18 cellular contexts compared by ENCODE assay signal in the genomic region with DNA sequence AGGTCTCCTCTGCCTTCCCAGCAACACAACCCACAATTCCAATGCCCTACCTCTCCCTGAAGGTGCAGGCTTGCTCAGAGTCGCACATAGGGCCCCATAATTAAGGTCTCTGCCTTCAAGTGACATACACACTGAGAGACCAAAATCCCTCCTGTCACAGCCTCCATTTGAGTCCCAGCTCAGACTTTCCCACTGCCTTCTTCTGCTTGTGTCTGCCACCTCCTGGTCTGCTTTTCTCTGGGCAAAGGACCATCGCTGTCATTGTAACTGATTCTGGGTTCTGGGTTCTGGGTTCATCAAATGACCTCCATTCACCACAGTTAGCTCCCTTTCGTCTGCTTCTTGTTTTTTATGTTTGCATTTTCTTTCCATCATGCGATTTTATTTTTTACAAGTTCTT.
DNase-seq lines count a peak whose midpoint lies in the region; ATAC-seq, FAIRE-seq and TF ChIP-seq lines count a peak whose summit lies in the region.
"Had no signal": no experiment of that assay in that cellular context is flagged by ENCODE, and none has a peak within 500 bp of the region (broad histone marks: within the 10 kb centered on the region; RNA-seq: fewer than 3 reads in every experiment).

No MANE protein-coding gene starts in this region.

- no peak overlapping the region for H2BK5ac ChIP-seq in H1 (ENCODE audit: low read depth, low read length)

- no peak overlapping the region for H2BK12ac ChIP-seq in H1 (ENCODE audit: low read depth, low read length)

- no peak overlapping the region for H3K4ac ChIP-seq in H1 (replicated peaks; ENCODE audit: insufficient read length, low read depth, low read length)

- no peak overlapping the region for H3K23ac ChIP-seq in H1 (ENCODE audit: insufficient read length)

- no peaks in the 10 kb centered on the region for H3K9me2 ChIP-seq in HCT116 (ENCODE audit: insufficient read depth)

- H3K14ac ChIP-seq in H1 (ENCODE audit: insufficient read length), result no peak overlapping the region

- RAD21 ChIA-PET in HCT116 (lab: Charles Lee; ENCODE audit: low non-redundant PET in 1 of 2, low total read pairs in 2 of 2, uncharacterized antibody in 2 of 2, unreplicated experiment in 2 of 2), result no interaction called here

- no peak overlapping the region for H2AFZ ChIP-seq in HCT116 (ENCODE audit: low read depth, low read length, poor library complexity, severe bottlenecking)
- H2AFZ ChIP-seq in H1 (ENCODE audit: low read length), result no peak overlapping the region

- no peaks in the 10 kb centered on the region for H3K4me1 Mint-ChIP-seq in stimulated activated naive B cell treated with anti-CD40 and anti-IgM and Interleukin-4, amounts not matched to agents 10 μg/mL and 1 μg/mL and 100 μg/mL, for 72 hours
- H3K4me1 Mint-ChIP-seq: H9, IgD-negative memory B cell had no signal

- H2BK120ac ChIP-seq in H1 (replicated peaks; ENCODE audit: low read depth, low read length), result no peak overlapping the region

- H4K8ac ChIP-seq in H1 (ENCODE audit: extremely low read depth, insufficient read depth, low read length), result no peak overlapping the region

- no peak overlapping the region for H4K91ac ChIP-seq in H1 (replicated peaks; ENCODE audit: insufficient read length, low read length)

- H3K9ac ChIP-seq in HCT116 (ENCODE audit: low read length) (no peak overlapping the region), H1 (replicated peaks in 1 of 4; ENCODE audit: extremely low read depth in 1 of 4, low read depth in 3 of 4, low read length in 3 of 4) (no peak overlapping the region)
- H3K9ac ChIP-seq: BLaER1 treated with 17β-estradiol and CSF1 and Interleukin-3, amounts not matched to agents 10 nM and 100 nM had no signal

- no TSS peak for BruUV-seq in HCT116 (replicated peaks; lab: Mats Ljungman, UMichigan)

- CTCF ChIA-PET in HCT116 (lab: Charles Lee) (interaction anchor here (1.5 kb wide), 1 partner anchor 384 kb away, joined by 5 read pairs; no protein-coding TSS in a partner anchor), H1 (lab: Charles Lee; ENCODE audit: partially characterized antibody) (interaction anchor here (1.1 kb wide), 1 partner anchor 14 kb away, joined by 3 read pairs; no protein-coding TSS in a partner anchor)

- TF ChIP-seq CTCF in BE2C (IDR thresholded peaks at IDR 0.05; ENCODE audit: low read depth, low read length), result peak; percentile 13; the same call in 1 of the 2 replicates
- TF ChIP-seq CTCF in HCT116 (IDR thresholded peaks at IDR 0.05 in 2 of 3, conservative IDR thresholded peaks at IDR 0.05 in 1 of 3; ENCODE audit: borderline replicate concordance in 1 of 3, insufficient read depth in 1 of 3, low read depth in 2 of 3, low read length in 2 of 3), result no peak
- TF ChIP-seq CTCF in H1 (IDR thresholded peaks at IDR 0.05; ENCODE audit: control extremely low read depth in 1 of 3, insufficient read depth in 1 of 3, low read depth in 1 of 3, low read length in 3 of 3), result no peak

- H3K27ac Mint-ChIP-seq in stimulated activated naive B cell treated with anti-CD40 and anti-IgM and Interleukin-4, amounts not matched to agents 10 μg/mL and 1 μg/mL and 100 μg/mL, for 72 hours, result no peak overlapping the region
- H3K27ac Mint-ChIP-seq: CD8-positive, alpha-beta T cell; H9; IgD-negative memory B cell had no signal

- H2BK15ac ChIP-seq in H1 (ENCODE audit: low read length), result no peak overlapping the region

- intact Hi-C loops in HCT116 (cut with micrococcal nuclease), result no loop called here

- H3K9me3 ChIP-seq in BE2C, result no peaks in the 10 kb centered on the region
- H3K9me3 ChIP-seq in HCT116 (ENCODE audit: control insufficient read depth in 1 of 2, insufficient read depth in 1 of 2, low read depth in 1 of 2, low read length in 2 of 2), result no peaks in the 10 kb centered on the region
- H3K9me3 ChIP-seq in H1 (ENCODE audit: insufficient read depth in 2 of 2, low read depth in 1 of 2, low read length in 1 of 2), result no peaks in the 10 kb centered on the region
- H3K9me3 ChIP-seq: A549; BLaER1 treated with 17β-estradiol and CSF1 and Interleukin-3, amounts not matched to agents 10 nM and 100 nM had no signal

- no peak overlapping the region for H3K4me3 Mint-ChIP-seq in stimulated activated naive B cell treated with anti-CD40 and anti-IgM and Interleukin-4, amounts not matched to agents 10 μg/mL and 1 μg/mL and 100 μg/mL, for 72 hours
- H3K4me3 Mint-ChIP-seq: CD8-positive, alpha-beta T cell; H9; IgD-negative memory B cell had no signal

- H3K4me2 ChIP-seq in HCT116 (ENCODE audit: low read length) (no peak overlapping the region), H1 (ENCODE audit: insufficient read depth in 1 of 2, low read depth in 2 of 2, low read length in 2 of 2) (no peak overlapping the region)
- H3K4me2 ChIP-seq: A549; BLaER1 treated with 17β-estradiol and CSF1 and Interleukin-3, amounts not matched to agents 10 nM and 100 nM had no signal

- no peak for TF ChIP-seq EP300 in H1 (IDR thresholded peaks at IDR 0.05; ENCODE audit: borderline replicate concordance in 1 of 2, low read depth in 2 of 2, low read length in 2 of 2)

- no peak overlapping the region for H3K56ac ChIP-seq in H1 (replicated peaks; ENCODE audit: insufficient read length, low read depth, low read length)

- H3K36me3 ChIP-seq in BE2C (no peaks in the 10 kb centered on the region), HCT116 (ENCODE audit: control insufficient read depth in 1 of 2, insufficient read depth in 2 of 2, low read length in 2 of 2) (no peaks in the 10 kb centered on the region), H1 (ENCODE audit: control insufficient read depth in 2 of 4, insufficient read depth in 4 of 4, low read length in 3 of 4) (no peaks in the 10 kb centered on the region)
- H3K36me3 ChIP-seq: BLaER1 treated with 17β-estradiol and CSF1 and Interleukin-3, amounts not matched to agents 10 nM and 100 nM had no signal

- H3K4me1 ChIP-seq in BE2C, result peaks cover 3% of the 10 kb centered on the region; the same call in 1 of the 2 replicates
- no peaks in the 10 kb centered on the region for H3K4me1 ChIP-seq in HCT116 (ENCODE audit: control insufficient read depth in 1 of 2, insufficient read depth in 2 of 2, low read length in 2 of 2)
- no peaks in the 10 kb centered on the region for H3K4me1 ChIP-seq in H1 (replicated peaks in 1 of 4; ENCODE audit: control insufficient read depth in 3 of 4, insufficient read depth in 4 of 4, low read length in 3 of 4)
- H3K4me1 ChIP-seq: A549 had no signal

- no peak for DNase-seq in BE2C
- DNase-seq in HCT116 (ENCODE audit: low read depth, low spot score), result no peak
- DNase-seq in H1 (ENCODE audit: low read depth in 1 of 2, low spot score in 2 of 2), result no peak
- DNase-seq in stimulated activated naive B cell treated with anti-CD40 and anti-IgM and Interleukin-4, amounts not matched to agents 10 μg/mL and 1 μg/mL and 100 μg/mL, for 72 hours, result no peak
- DNase-seq in T-helper 1 cell, result no peak
- no peak for DNase-seq in A172 (ENCODE audit: low spot score)
- DNase-seq: Calu3; CD8-positive, alpha-beta T cell; GOT3; H9; Karpas-422; KBM-7 had no signal

- H3K9me3 Mint-ChIP-seq in stimulated activated naive B cell treated with anti-CD40 and anti-IgM and Interleukin-4, amounts not matched to agents 10 μg/mL and 1 μg/mL and 100 μg/mL, for 72 hours, result peaks cover 0 to 2% of the 10 kb centered on the region in 2 donors
- H3K9me3 Mint-ChIP-seq: CD8-positive, alpha-beta T cell; H9; IgD-negative memory B cell had no signal

- H3K4me3 ChIP-seq in BE2C (ENCODE audit: low read depth, low read length) (no peak overlapping the region), HCT116 (replicated peaks in 1 of 2; ENCODE audit: low read depth in 1 of 2, low read length in 2 of 2) (no peak overlapping the region), H1 (ENCODE audit: extremely low read depth in 1 of 4, insufficient read depth in 2 of 4, low read depth in 3 of 4, low read length in 4 of 4) (no peak overlapping the region)
- H3K4me3 ChIP-seq: A549; BLaER1 treated with 17β-estradiol and CSF1 and Interleukin-3, amounts not matched to agents 10 nM and 100 nM had no signal

- no peaks in the 10 kb centered on the region for H3K79me1 ChIP-seq in H1 (ENCODE audit: low read depth, low read length)

- H2AK5ac ChIP-seq in H1 (ENCODE audit: low read depth, low read length), result no peak overlapping the region

- H3K27ac ChIP-seq in HCT116 (ENCODE audit: low read depth, low read length) (no peak overlapping the region), H1 (ENCODE audit: low read depth, low read length) (no peak overlapping the region)
- H3K27ac ChIP-seq: A549; BLaER1 treated with 17β-estradiol and CSF1 and Interleukin-3, amounts not matched to agents 10 nM and 100 nM; HL-60 had no signal

- no peaks in the 10 kb centered on the region for H3K36me3 Mint-ChIP-seq in stimulated activated naive B cell treated with anti-CD40 and anti-IgM and Interleukin-4, amounts not matched to agents 10 μg/mL and 1 μg/mL and 100 μg/mL, for 72 hours
- H3K36me3 Mint-ChIP-seq: CD8-positive, alpha-beta T cell; IgD-negative memory B cell had no signal

- H3K27me3 ChIP-seq in BE2C, result no peaks in the 10 kb centered on the region
- H3K27me3 ChIP-seq in HCT116 (ENCODE audit: insufficient read depth, low read length), result no peaks in the 10 kb centered on the region
- H3K27me3 ChIP-seq in H1 (replicated peaks in 1 of 4; ENCODE audit: control insufficient read depth in 3 of 4, extremely low read depth in 1 of 4, insufficient read depth in 3 of 4, low read length in 3 of 4), result no peaks in the 10 kb centered on the region
- H3K27me3 ChIP-seq: BLaER1 treated with 17β-estradiol and CSF1 and Interleukin-3, amounts not matched to agents 10 nM and 100 nM had no signal

- H3K79me2 ChIP-seq in HCT116 (ENCODE audit: insufficient read depth, low read length) (no peaks in the 10 kb centered on the region), H1 (ENCODE audit: control insufficient read depth in 1 of 2, insufficient read depth in 2 of 2, low read length in 2 of 2) (no peaks in the 10 kb centered on the region)

- TF ChIP-seq RAD21 in HCT116 (IDR thresholded peaks at IDR 0.05; ENCODE audit: low read depth) (peak; percentile 27; the same call in 1 of the 2 replicates), H1 (IDR thresholded peaks at IDR 0.05 in 1 of 2, conservative IDR thresholded peaks at IDR 0.05 in 1 of 2; ENCODE audit: low read depth in 2 of 2, low read length in 2 of 2) (peak; percentile 7 to 39; a peak in 2 of 4 replicates)

- no peak overlapping the region for H4K5ac ChIP-seq in H1 (ENCODE audit: insufficient read length, low read depth, low read length)

- H4K20me1 ChIP-seq in HCT116 (ENCODE audit: insufficient read depth) (no peaks in the 10 kb centered on the region), H1 (replicated peaks in 1 of 2; ENCODE audit: control insufficient read depth in 1 of 2, insufficient read depth in 2 of 2, low read length in 2 of 2) (no peaks in the 10 kb centered on the region)
- H4K20me1 ChIP-seq: BLaER1 treated with 17β-estradiol and CSF1 and Interleukin-3, amounts not matched to agents 10 nM and 100 nM had no signal

- peaks cover 12 to 19% of the 10 kb centered on the region in 2 donors for H3K27me3 Mint-ChIP-seq in stimulated activated naive B cell treated with anti-CD40 and anti-IgM and Interleukin-4, amounts not matched to agents 10 μg/mL and 1 μg/mL and 100 μg/mL, for 72 hours

- H2BK20ac ChIP-seq in H1 (ENCODE audit: low read length), result no peak overlapping the region

- no peak for ATAC-seq in HCT116
- ATAC-seq in stimulated activated naive B cell treated with anti-CD40 and anti-IgM and Interleukin-4, amounts not matched to agents 10 μg/mL and 1 μg/mL and 100 μg/mL, for 72 hours (replicated peaks), result no peak
- ATAC-seq: A549; CD8-positive, alpha-beta T cell had no signal

- WGBS in H1 (ENCODE audit: extremely low coverage in 1 of 2, insufficient coverage in 1 of 2, insufficient read length in 1 of 2, insufficient replicate concordance in 2 of 2, low coverage in 1 of 2, low lambda C conversion rate in 2 of 2, missing lambda C conversion rate in 1 of 2), 2 experiments, result 91% methylated on average over 4 of the region's 4 CpGs; no CpG with 5 or more reads in 1 of the 2 experiments

- TF ChIP-seq POLR2A in HCT116 (IDR thresholded peaks at IDR 0.05; ENCODE audit: borderline replicate concordance, extremely low read depth, insufficient read depth, insufficient read length) (no peak), H1 (IDR thresholded peaks at IDR 0.05; ENCODE audit: control extremely low read depth in 1 of 2, low read depth in 2 of 2, low read length in 2 of 2) (no peak)

- H3K18ac ChIP-seq in H1 (ENCODE audit: extremely low read depth, low read length), result no peak overlapping the region

- POLR2A ChIA-PET in HCT116 (lab: Charles Lee) (no interaction called here), H1 (lab: Charles Lee; ENCODE audit: partially characterized antibody) (no interaction called here)

- H3K23me2 ChIP-seq in H1 (ENCODE audit: low read depth, low read length), result no peaks in the 10 kb centered on the region

- FAIRE-seq in H1 (lab: Jason Lieb, UNC), result no peak
- FAIRE-seq: A549, G401.6, HTR-8/SVneo had no signal
